ENCODE assay signal across 26 cellular contexts in genomic region chr1:241590734-241591133, GRCh38. TPM values are rescaled to one million over a fixed set of nuclear protein-coding genes. Genes with fewer than 3 reads are reported as not detected.
DNase-seq lines count a peak whose midpoint lies in the region; ATAC-seq, FAIRE-seq and TF ChIP-seq lines count a peak whose summit lies in the region.
"Had no signal": no experiment of that assay in that cellular context is flagged by ENCODE, and none has a peak within 500 bp of the region (broad histone marks: within the 10 kb centered on the region; RNA-seq: fewer than 3 reads in every experiment).

No MANE protein-coding gene starts in this region.

- H3K4me3 Mint-ChIP-seq in activated CD4-positive, alpha-beta T cell treated with anti-CD3 and anti-CD28 coated beads for 36 hours = no peak overlapping the region
- no peak overlapping the region for H3K4me3 Mint-ChIP-seq in activated T-helper 17 cell treated with anti-CD3 and anti-CD28 coated beads, Interleukin-2, amount 50 U/mL, for 72 hours
- peak overlapping the region; percentile 6 for H3K4me3 Mint-ChIP-seq in type B pancreatic cell

- H3K27ac Mint-ChIP-seq in activated CD4-positive, alpha-beta T cell treated with anti-CD3 and anti-CD28 coated beads for 36 hours = peak overlapping the region; percentile 49
- peak overlapping the region; percentile 60 for H3K27ac Mint-ChIP-seq in activated T-helper 17 cell treated with anti-CD3 and anti-CD28 coated beads, Interleukin-2, amount 50 U/mL, for 72 hours
- H3K27ac Mint-ChIP-seq in type B pancreatic cell = peak overlapping the region; percentile 61

- no peak for TF ChIP-seq POLR2A in H54 (IDR thresholded peaks at IDR 0.05; ENCODE audit: low read depth, low read length)

- no peak for ATAC-seq in activated CD4-positive, alpha-beta T cell treated with anti-CD3 and anti-CD28 coated beads for 36 hours
- ATAC-seq in activated T-helper 17 cell treated with anti-CD3 and anti-CD28 coated beads, Interleukin-2, amount 50 U/mL, for 72 hours (replicated peaks) = no peak
- ATAC-seq in GM21737 (IDR thresholded peaks at IDR 0.05; ENCODE audit: unreplicated experiment) = no peak
- ATAC-seq: heart right ventricle, psoas muscle had no signal

- CTCF ChIA-PET in activated CD4-positive, alpha-beta T cell treated with anti-CD3 and anti-CD28 coated beads for 36 hours (lab: Charles Lee) = interaction anchor here (0.5 to 2.2 kb wide), 5 partner anchors 18 to 283 kb away, joined by 3 to 8 read pairs (median 3); no protein-coding TSS in a partner anchor

- no peak for DNase-seq in activated CD4-positive, alpha-beta T cell treated with anti-CD3 and anti-CD28 coated beads for 36 hours
- no peak for DNase-seq in activated CD4-positive, alpha-beta T cell treated with anti-CD3 and anti-CD28 coated beads for 48 hours
- peak; percentile 90 for DNase-seq in islet precursor cell
- no peak for DNase-seq in type B pancreatic cell (ENCODE audit: extremely low spot score, unreplicated experiment)
- DNase-seq in NCI-H226 = no peak
- DNase-seq in H54 (ENCODE audit: insufficient read length, low spot score) = no peak
- DNase-seq: activated CD4-positive, alpha-beta T cell treated with anti-CD3 and anti-CD28 coated beads, Interleukin-2, amount 50 U/mL, for 4 hours; activated CD8-positive, alpha-beta memory T cell treated with anti-CD3 and anti-CD28 coated beads, Interleukin-2, amount 50 U/mL, for 48 hours; amygdala; dorsolateral prefrontal cortex; H7; heart right ventricle; left ventricle myocardium inferior; MM.1S; NCI-H1436; NCI-H2171; psoas muscle; small intestine; stimulated activated naive CD4-positive, alpha-beta T cell had no signal

- H3K36me3 Mint-ChIP-seq in activated CD4-positive, alpha-beta T cell treated with anti-CD3 and anti-CD28 coated beads for 36 hours (ENCODE audit: low read depth) = peaks cover 9% of the 10 kb centered on the region
- peaks cover 19% of the 10 kb centered on the region for H3K36me3 Mint-ChIP-seq in activated T-helper 17 cell treated with anti-CD3 and anti-CD28 coated beads, Interleukin-2, amount 50 U/mL, for 72 hours (ENCODE audit: low read depth)
- H3K36me3 Mint-ChIP-seq in type B pancreatic cell = peaks cover 4% of the 10 kb centered on the region

- H3K27me3 Mint-ChIP-seq in activated CD4-positive, alpha-beta T cell treated with anti-CD3 and anti-CD28 coated beads for 36 hours = no peaks in the 10 kb centered on the region
- H3K27me3 Mint-ChIP-seq in activated T-helper 17 cell treated with anti-CD3 and anti-CD28 coated beads, Interleukin-2, amount 50 U/mL, for 72 hours = no peaks in the 10 kb centered on the region
- H3K27me3 Mint-ChIP-seq in type B pancreatic cell = no peaks in the 10 kb centered on the region

- FAIRE-seq in H54 (lab: Jason Lieb, UNC) = no peak
- FAIRE-seq: A204.1, endothelial cell of umbilical vein, small intestine had no signal

- POLR2A ChIA-PET in activated CD4-positive, alpha-beta T cell treated with anti-CD3 and anti-CD28 coated beads for 36 hours (lab: Charles Lee) = no interaction called here

- H3K4me1 Mint-ChIP-seq in activated CD4-positive, alpha-beta T cell treated with anti-CD3 and anti-CD28 coated beads for 36 hours = peaks cover 34% of the 10 kb centered on the region
- H3K4me1 Mint-ChIP-seq in activated T-helper 17 cell treated with anti-CD3 and anti-CD28 coated beads, Interleukin-2, amount 50 U/mL, for 72 hours = peaks cover 12% of the 10 kb centered on the region
- peaks cover 6% of the 10 kb centered on the region for H3K4me1 Mint-ChIP-seq in type B pancreatic cell (ENCODE audit: unreplicated experiment)

- intact Hi-C loops in activated CD4-positive, alpha-beta T cell treated with anti-CD3 and anti-CD28 coated beads for 36 hours (cut with DNase I, micrococcal nuclease) = no loop called here

- no peaks in the 10 kb centered on the region for H3K9me3 Mint-ChIP-seq in activated CD4-positive, alpha-beta T cell treated with anti-CD3 and anti-CD28 coated beads for 36 hours (ENCODE audit: low read depth)
- H3K9me3 Mint-ChIP-seq in activated T-helper 17 cell treated with anti-CD3 and anti-CD28 coated beads, Interleukin-2, amount 50 U/mL, for 72 hours = no peaks in the 10 kb centered on the region
- peaks cover 3% of the 10 kb centered on the region for H3K9me3 Mint-ChIP-seq in type B pancreatic cell

- no peak for TF ChIP-seq CTCF in type B pancreatic cell (conservative IDR thresholded peaks at IDR 0.05)

RNA-seq across cellular contexts. Expression of gene CHML, which starts 49.4 kb away (rescaled TPM):
- total RNA-seq in activated CD4-positive, alpha-beta T cell treated with anti-CD3 and anti-CD28 coated beads for 36 hours = 10 to 100 TPM; 13.4 to 16.5 TPM
- total RNA-seq in activated T-helper 17 cell treated with anti-CD3 and anti-CD28 coated beads, Interleukin-2, amount 50 U/mL, for 72 hours = 10 to 100 TPM in 1 of 2 donors, 1 to 10 TPM in 1; 8.9 to 13.4 TPM
- total RNA-seq in type B pancreatic cell (ENCODE audit: low replicate concordance) = 15.7 and 24.8 TPM in 2 replicates

RNA-seq across cellular contexts. Expression of gene OPN3, which starts 49.4 kb away (rescaled TPM):
- 10 to 100 TPM; 10.8 to 12.2 TPM for total RNA-seq in activated CD4-positive, alpha-beta T cell treated with anti-CD3 and anti-CD28 coated beads for 36 hours
- 10 to 100 TPM in 1 of 2 donors, 1 to 10 TPM in 1; 9.2 to 14.7 TPM for total RNA-seq in activated T-helper 17 cell treated with anti-CD3 and anti-CD28 coated beads, Interleukin-2, amount 50 U/mL, for 72 hours
- total RNA-seq in type B pancreatic cell (ENCODE audit: low replicate concordance) = 13.1 and 25.6 TPM in 2 replicates

RNA-seq across cellular contexts. Expression of gene KMO, which starts 58.6 kb away (rescaled TPM):
- under 1 TPM in 1 of 2 experiments, not detected in 1; 0.33 TPM for total RNA-seq in activated CD4-positive, alpha-beta T cell treated with anti-CD3 and anti-CD28 coated beads for 36 hours
- total RNA-seq in activated T-helper 17 cell treated with anti-CD3 and anti-CD28 coated beads, Interleukin-2, amount 50 U/mL, for 72 hours = under 1 TPM in 1 of 2 donors, not detected in 1; 0.40 TPM
- 0.17 and 1.1 TPM in 2 replicates for total RNA-seq in type B pancreatic cell (ENCODE audit: low replicate concordance)
- total RNA-seq: cardiac muscle cell; endothelial cell of umbilical vein; G401; left ventricle myocardium inferior; T-helper 2 cell treated with Interferon-gamma antibody and Interleukin-4, amounts not matched to agents 100 ng/mL and 5 ng/mL, for 36 hours had no signal
